In genomic region chrY:25064262-25065002, GRCh38 we compare ENCODE assay signal across 11 cellular contexts. TPM values are rescaled to one million over a fixed set of nuclear protein-coding genes. Genes with fewer than 3 reads are reported as not detected.
DNase-seq lines count a peak whose midpoint lies in the region; ATAC-seq and TF ChIP-seq lines count a peak whose summit lies in the region.
"Not testable (repeated sequence)": the region's sequence is repeated elsewhere in the genome, so short reads cannot be mapped to it uniquely, and the experiment has no call there.
"Had no signal": no experiment of that assay in that cellular context is flagged by ENCODE, and none has a peak within 500 bp of the region (broad histone marks: within the 10 kb centered on the region; RNA-seq: fewer than 3 reads in every experiment).

No MANE protein-coding gene starts in this region.

- DNase-seq in RWPE2 (ENCODE audit: low spot score); activated CD4-positive, alpha-beta T cell treated with anti-CD3 and anti-CD28 coated beads for 36 hours; body of pancreas; gastrocnemius medialis; stimulated activated naive CD8-positive, alpha-beta T cell treated with anti-CD3 and anti-CD28 coated beads, Interleukin-15, amount 100 ng/mL, for 72 hours: not testable (repeated sequence)

- not testable (repeated sequence) for H3K4me3 ChIP-seq in RWPE2 (ENCODE audit: severe bottlenecking); body of pancreas; gastrocnemius medialis

- H3K36me3 Mint-ChIP-seq in activated CD4-positive, alpha-beta T cell treated with anti-CD3 and anti-CD28 coated beads for 36 hours (ENCODE audit: low read depth): not testable (repeated sequence)

- not testable (repeated sequence) for H3K27ac ChIP-seq in RWPE2 (ENCODE audit: poor library complexity, severe bottlenecking); body of pancreas; gastrocnemius medialis

- not testable (repeated sequence) for H3K9me3 ChIP-seq in RWPE2 (ENCODE audit: severe bottlenecking); body of pancreas; gastrocnemius medialis

- TF ChIP-seq CTCF in RWPE2 (IDR thresholded peaks at IDR 0.05; ENCODE audit: poor library complexity, severe bottlenecking); body of pancreas (IDR thresholded peaks at IDR 0.05); gastrocnemius medialis (IDR thresholded peaks at IDR 0.05 in 4 of 5, conservative IDR thresholded peaks at IDR 0.05 in 1 of 5): not testable (repeated sequence)

- CTCF ChIA-PET in activated CD4-positive, alpha-beta T cell treated with anti-CD3 and anti-CD28 coated beads for 36 hours (lab: Charles Lee): not testable (repeated sequence)

- POLR2A ChIA-PET in activated CD4-positive, alpha-beta T cell treated with anti-CD3 and anti-CD28 coated beads for 36 hours (lab: Charles Lee): not testable (repeated sequence)

- ATAC-seq in RWPE2 (ENCODE audit: low read depth) (peak; percentile 63), body of pancreas (peak; percentile 56), gastrocnemius medialis (peak; percentile 60 to 66)
- ATAC-seq in activated CD4-positive, alpha-beta T cell treated with anti-CD3 and anti-CD28 coated beads for 36 hours: peak; percentile 46
- peak; percentile 46 for ATAC-seq in stimulated activated naive CD8-positive, alpha-beta T cell treated with anti-CD3 and anti-CD28 coated beads, Interleukin-15, amount 100 ng/mL, for 72 hours

- intact Hi-C loops in activated CD4-positive, alpha-beta T cell treated with anti-CD3 and anti-CD28 coated beads for 36 hours (cut with DNase I, micrococcal nuclease); body of pancreas (cut with DNase I); gastrocnemius medialis (cut with DNase I; ENCODE audit: low total_unique reads): not testable (repeated sequence)

- not testable (repeated sequence) for H3K27me3 ChIP-seq in RWPE2 (ENCODE audit: insufficient read depth, poor library complexity, severe bottlenecking); body of pancreas; gastrocnemius medialis

- not testable (repeated sequence) for H3K27me3 Mint-ChIP-seq in activated CD4-positive, alpha-beta T cell treated with anti-CD3 and anti-CD28 coated beads for 36 hours; stimulated activated naive CD8-positive, alpha-beta T cell treated with anti-CD3 and anti-CD28 coated beads, Interleukin-15, amount 100 ng/mL, for 72 hours

- H3K9me3 Mint-ChIP-seq in activated CD4-positive, alpha-beta T cell treated with anti-CD3 and anti-CD28 coated beads for 36 hours (ENCODE audit: low read depth); stimulated activated naive CD8-positive, alpha-beta T cell treated with anti-CD3 and anti-CD28 coated beads, Interleukin-15, amount 100 ng/mL, for 72 hours: not testable (repeated sequence)

- H3K4me3 Mint-ChIP-seq in activated CD4-positive, alpha-beta T cell treated with anti-CD3 and anti-CD28 coated beads for 36 hours; stimulated activated naive CD8-positive, alpha-beta T cell treated with anti-CD3 and anti-CD28 coated beads, Interleukin-15, amount 100 ng/mL, for 72 hours: not testable (repeated sequence)

- H3K27ac Mint-ChIP-seq in activated CD4-positive, alpha-beta T cell treated with anti-CD3 and anti-CD28 coated beads for 36 hours; stimulated activated naive CD8-positive, alpha-beta T cell treated with anti-CD3 and anti-CD28 coated beads, Interleukin-15, amount 100 ng/mL, for 72 hours: not testable (repeated sequence)

- not testable (repeated sequence) for H3K4me1 ChIP-seq in RWPE2 (ENCODE audit: insufficient read depth, poor library complexity, severe bottlenecking); body of pancreas; gastrocnemius medialis

- not testable (repeated sequence) for TF ChIP-seq POLR2A in body of pancreas (IDR thresholded peaks at IDR 0.05); gastrocnemius medialis (IDR thresholded peaks at IDR 0.05)

- no CpG with 5 or more reads among the region's 3 CpGs for WGBS in body of pancreas, 2 donors

- H3K4me1 Mint-ChIP-seq in activated CD4-positive, alpha-beta T cell treated with anti-CD3 and anti-CD28 coated beads for 36 hours; stimulated activated naive CD8-positive, alpha-beta T cell treated with anti-CD3 and anti-CD28 coated beads, Interleukin-15, amount 100 ng/mL, for 72 hours: not testable (repeated sequence)

- H3K36me3 ChIP-seq in RWPE2 (ENCODE audit: low read depth); body of pancreas (replicated peaks in 1 of 2; ENCODE audit: insufficient read depth in 1 of 2, low read depth in 2 of 2); gastrocnemius medialis: not testable (repeated sequence)

- in situ Hi-C loops in gastrocnemius medialis (cut with MboI; ENCODE audit: low sequenced_read_pairs in 4 of 4): not testable (repeated sequence)

RNA-seq across cellular contexts. Expression of gene BPY2C, which starts 12.5 kb away (rescaled TPM):
- not detected for total RNA-seq in activated CD4-positive, alpha-beta T cell treated with anti-CD3 and anti-CD28 coated beads for 36 hours
- total RNA-seq in body of pancreas: not detected
- total RNA-seq in gastrocnemius medialis: not detected
- total RNA-seq: A172; B cell; Caco-2; Calu3; CD4-positive, alpha-beta T cell; CD8-positive, alpha-beta T cell had no signal
